8 cellular contexts compared by ENCODE assay signal in genomic region chr12:64221656-64222010, GRCh38. TPM values are rescaled to one million over a fixed set of nuclear protein-coding genes. Genes with fewer than 3 reads are reported as not detected.
DNase-seq lines count a peak whose midpoint lies in the region; ATAC-seq and TF ChIP-seq lines count a peak whose summit lies in the region.

No MANE protein-coding gene starts in this region.

- no peaks in the 10 kb centered on the region for H3K36me3 ChIP-seq in esophagus muscularis mucosa
- H3K36me3 ChIP-seq in muscle layer of colon (ENCODE audit: insufficient read depth, low read length): no peaks in the 10 kb centered on the region

- H3K27me3 ChIP-seq in esophagus muscularis mucosa (no peaks in the 10 kb centered on the region), muscle layer of colon (ENCODE audit: control insufficient read depth in 1 of 2, insufficient read depth in 2 of 2, low read length in 2 of 2) (no peaks in the 10 kb centered on the region)

- no peak for TF ChIP-seq EP300 in esophagus muscularis mucosa (IDR thresholded peaks at IDR 0.05)

- no peak for TF ChIP-seq POLR2A in esophagus muscularis mucosa (IDR thresholded peaks at IDR 0.05; ENCODE audit: low read depth)

- H3K4me1 ChIP-seq in esophagus muscularis mucosa (peaks cover 6 to 14% (median 7%) of the 10 kb centered on the region in 4 donors), muscle layer of colon (ENCODE audit: insufficient read depth, low read length) (peaks cover 5% of the 10 kb centered on the region)

- H3K27ac ChIP-seq in esophagus muscularis mucosa (replicated peaks in 1 of 4) (peak overlapping the region; percentile 92 to 97 (median 94)), muscle layer of colon (ENCODE audit: low read depth, low read length) (peak overlapping the region; percentile 85)

- ATAC-seq in GM19351 (IDR thresholded peaks at IDR 0.05; ENCODE audit: unreplicated experiment): peak; percentile 17
- ATAC-seq in HG03460 (IDR thresholded peaks at IDR 0.05; ENCODE audit: unreplicated experiment): peak; percentile 28
- ATAC-seq in stimulated activated effector memory CD8-positive, alpha-beta T cell treated with anti-CD3 and anti-CD28 coated beads, Interleukin-12 subunit alpha, Interleukin-12 subunit beta, amount 100 ng/mL, for 72 hours: peak; percentile 46

- no peaks in the 10 kb centered on the region for H3K9me3 Mint-ChIP-seq in stimulated activated effector memory CD8-positive, alpha-beta T cell treated with anti-CD3 and anti-CD28 coated beads, Interleukin-12 subunit alpha, Interleukin-12 subunit beta, amount 100 ng/mL, for 72 hours

- intact Hi-C loops in esophagus muscularis mucosa (cut with DNase I): loop anchor here (1.0 kb wide), 1 partner anchor 378 kb away; no protein-coding TSS in a partner anchor

- DNase-seq in CD1c-positive myeloid dendritic cell (ENCODE audit: extremely low spot score) (peak; percentile 78), NCI-H69 (lab: John Stamatoyannopoulos, UW) (peak; percentile 97), esophagus muscularis mucosa (ENCODE audit: extremely low spot score) (peak; percentile 95)
- peak; percentile 65 for DNase-seq in activated CD8-positive, alpha-beta memory T cell treated with anti-CD3 and anti-CD28 coated beads, Interleukin-2, amount 50 U/mL, for 4 hours
- peak; percentile 36 to 74 for DNase-seq in stimulated activated effector memory CD8-positive, alpha-beta T cell treated with anti-CD3 and anti-CD28 coated beads, Interleukin-12 subunit alpha, Interleukin-12 subunit beta, amount 100 ng/mL, for 72 hours (ENCODE audit: low spot score in 2 of 2)

- H3K36me3 Mint-ChIP-seq in stimulated activated effector memory CD8-positive, alpha-beta T cell treated with anti-CD3 and anti-CD28 coated beads, Interleukin-12 subunit alpha, Interleukin-12 subunit beta, amount 100 ng/mL, for 72 hours: peaks cover 14% of the 10 kb centered on the region

- peak overlapping the region; percentile 95 for H3K4me3 Mint-ChIP-seq in stimulated activated effector memory CD8-positive, alpha-beta T cell treated with anti-CD3 and anti-CD28 coated beads, Interleukin-12 subunit alpha, Interleukin-12 subunit beta, amount 100 ng/mL, for 72 hours

- H3K9me3 ChIP-seq in esophagus muscularis mucosa (no peaks in the 10 kb centered on the region), muscle layer of colon (ENCODE audit: low read length) (no peaks in the 10 kb centered on the region)

- peak overlapping the region; percentile 72 to 93 (median 85) for H3K4me3 ChIP-seq in esophagus muscularis mucosa
- peak overlapping the region; percentile 63 to 85 for H3K4me3 ChIP-seq in muscle layer of colon (ENCODE audit: low read depth in 1 of 2, low read length in 2 of 2)

- under 1% methylated on average over 16 of the region's 16 CpGs for WGBS in esophagus muscularis mucosa

- H3K9ac ChIP-seq in muscle layer of colon (ENCODE audit: low read length): peak overlapping the region; percentile 54

- H3K4me1 Mint-ChIP-seq in stimulated activated effector memory CD8-positive, alpha-beta T cell treated with anti-CD3 and anti-CD28 coated beads, Interleukin-12 subunit alpha, Interleukin-12 subunit beta, amount 100 ng/mL, for 72 hours: peaks cover 24% of the 10 kb centered on the region

- TF ChIP-seq CTCF in esophagus muscularis mucosa (IDR thresholded peaks at IDR 0.05): no peak

- H3K27ac Mint-ChIP-seq in stimulated activated effector memory CD8-positive, alpha-beta T cell treated with anti-CD3 and anti-CD28 coated beads, Interleukin-12 subunit alpha, Interleukin-12 subunit beta, amount 100 ng/mL, for 72 hours: peak overlapping the region; percentile 98

RNA-seq across cellular contexts. Expression of gene KICS2, which starts 0.5 kb away (rescaled TPM):
- total RNA-seq in esophagus muscularis mucosa: 1 to 10 TPM; 4.5 to 8.8 (median 6.4) TPM

Comparison
In these comparisons a context has a peak if more than half of its experiments do, and no peak if none do; other contexts are left out.
1. Peak in every context shown above with its lines: DNase-seq, ATAC-seq, H3K4me3 ChIP-seq and H3K27ac ChIP-seq.